In genomic region chr5:76472338-76473336, GRCh38 we compare ENCODE assay signal across 12 cellular contexts.
DNase-seq lines count a peak whose midpoint lies in the region; ATAC-seq, FAIRE-seq and TF ChIP-seq lines count a peak whose summit lies in the region.
"Had no signal": no experiment of that assay in that cellular context is flagged by ENCODE, and none has a peak within 500 bp of the region (broad histone marks: within the 10 kb centered on the region; RNA-seq: fewer than 3 reads in every experiment).

No MANE protein-coding gene starts in this region.

- no peaks in the 10 kb centered on the region for H3K27me3 Mint-ChIP-seq in CD4-positive, alpha-beta memory T cell
- no peaks in the 10 kb centered on the region for H3K27me3 Mint-ChIP-seq in activated naive CD8-positive, alpha-beta T cell treated with anti-CD3 and anti-CD28 coated beads, Interleukin-2, amount 50 U/mL, for 24 hours
- H3K27me3 Mint-ChIP-seq in natural killer cell (ENCODE audit: low read depth in 2 of 2): no peaks in the 10 kb centered on the region

- H3K27me3 ChIP-seq in CD4-positive, alpha-beta memory T cell (ENCODE audit: insufficient read depth, low read length): no peaks in the 10 kb centered on the region
- H3K27me3 ChIP-seq in psoas muscle (ENCODE audit: insufficient read depth in 3 of 3, low read length in 2 of 3): no peaks in the 10 kb centered on the region

- CTCF ChIA-PET in CD4-positive, alpha-beta memory T cell (lab: Charles Lee; ENCODE audit: partially characterized antibody): interaction anchor here (1.1 to 3.8 kb wide), 7 partner anchors 70 to 146 kb away, joined by 3 to 22 read pairs (median 5); partner anchors contain the start of gene IQGAP2

- peak; percentile 57 for ATAC-seq in activated naive CD8-positive, alpha-beta T cell treated with anti-CD3 and anti-CD28 coated beads, Interleukin-2, amount 50 U/mL, for 24 hours
- ATAC-seq in natural killer cell (no peak), mucosa of descending colon (no peak), psoas muscle (no peak)

- no peaks in the 10 kb centered on the region for H3K36me3 ChIP-seq in CD4-positive, alpha-beta memory T cell (ENCODE audit: insufficient read depth, low read length)
- H3K36me3 ChIP-seq in SK-N-MC (ENCODE audit: insufficient read depth, low read length): no peaks in the 10 kb centered on the region
- no peaks in the 10 kb centered on the region for H3K36me3 ChIP-seq in mucosa of descending colon (ENCODE audit: low read depth)
- H3K36me3 ChIP-seq in psoas muscle (ENCODE audit: insufficient read depth in 1 of 2, low read depth in 1 of 2): no peaks in the 10 kb centered on the region

- 80 to 85% (median 82%) methylated on average over 9 of the region's 9 CpGs for WGBS in psoas muscle, 3 donors

- DNase-seq in CD4-positive, alpha-beta memory T cell: peak in 4 of 5 donors; percentile 17 to 52 (median 34)
- no peak for DNase-seq in SK-N-MC (ENCODE audit: low read depth, low spot score)
- DNase-seq in activated naive CD8-positive, alpha-beta T cell treated with anti-CD3 and anti-CD28 coated beads, Interleukin-2, amount 50 U/mL, for 24 hours: peak; percentile 11
- no peak for DNase-seq in natural killer cell
- DNase-seq in SHP77 (lab: John Stamatoyannopoulos, UW): no peak
- no peak for DNase-seq in mucosa of descending colon
- no peak for DNase-seq in frontal cortex (ENCODE audit: low spot score in 2 of 2)
- no peak for DNase-seq in psoas muscle
- DNase-seq: kidney, NCI-H2227 treated with DMSO at 0.1 percent for 48 hours had no signal

- POLR2A ChIA-PET in CD4-positive, alpha-beta memory T cell (lab: Charles Lee; ENCODE audit: partially characterized antibody): interaction anchor here (1.0 to 8.6 kb wide), 8 partner anchors 9 to 141 kb away, joined by 3 to 87 read pairs (median 5); partner anchors contain the start of gene IQGAP2

- intact Hi-C loops in CD4-positive, alpha-beta memory T cell (cut with micrococcal nuclease): loop anchor here (1.0 to 5.0 kb wide), 3 partner anchors 68 to 145 kb away; no protein-coding TSS in a partner anchor
- intact Hi-C loops in natural killer cell (cut with micrococcal nuclease): loop anchor here (1.0 to 5.0 kb wide), 5 partner anchors 35 to 75 kb away; no protein-coding TSS in a partner anchor
- intact Hi-C loops in mucosa of descending colon (cut with DNase I, micrococcal nuclease): no loop called here
- intact Hi-C loops in psoas muscle (cut with DNase I): no loop called here

- H3K4me1 Mint-ChIP-seq in CD4-positive, alpha-beta memory T cell: peaks cover 66 to 96% (median 83%) of the 10 kb centered on the region in 4 donors
- H3K4me1 Mint-ChIP-seq in activated naive CD8-positive, alpha-beta T cell treated with anti-CD3 and anti-CD28 coated beads, Interleukin-2, amount 50 U/mL, for 24 hours: peaks cover 68% of the 10 kb centered on the region
- H3K4me1 Mint-ChIP-seq in natural killer cell: peaks cover 79 to 84% of the 10 kb centered on the region in 2 donors
- H3K4me1 Mint-ChIP-seq: neural crest cell had no signal

- H3K9me3 ChIP-seq in CD4-positive, alpha-beta memory T cell (ENCODE audit: control insufficient read depth in 1 of 2, low read length in 2 of 2): no peaks in the 10 kb centered on the region
- H3K9me3 ChIP-seq in SK-N-MC (ENCODE audit: low read depth, low read length) (no peaks in the 10 kb centered on the region), mucosa of descending colon (no peaks in the 10 kb centered on the region), psoas muscle (no peaks in the 10 kb centered on the region)

- peaks cover 93% of the 10 kb centered on the region for H3K4me1 ChIP-seq in CD4-positive, alpha-beta memory T cell (ENCODE audit: insufficient read depth, low read length)
- peaks cover 35% of the 10 kb centered on the region for H3K4me1 ChIP-seq in mucosa of descending colon (ENCODE audit: low read depth)
- no peaks in the 10 kb centered on the region for H3K4me1 ChIP-seq in psoas muscle

- peaks cover 0 to 3% (median 0%) of the 10 kb centered on the region in 8 donors for H3K9me3 Mint-ChIP-seq in CD4-positive, alpha-beta memory T cell
- H3K9me3 Mint-ChIP-seq in activated naive CD8-positive, alpha-beta T cell treated with anti-CD3 and anti-CD28 coated beads, Interleukin-2, amount 50 U/mL, for 24 hours: peaks cover 7% of the 10 kb centered on the region
- peaks cover 0 to 6% of the 10 kb centered on the region in 2 donors for H3K9me3 Mint-ChIP-seq in natural killer cell
- H3K9me3 Mint-ChIP-seq: neural crest cell had no signal

- H3K27ac ChIP-seq in CD4-positive, alpha-beta memory T cell (ENCODE audit: low read depth, low read length): peak overlapping the region; percentile 23
- peak overlapping the region; percentile 58; the same call in 1 of the 2 replicates for H3K27ac ChIP-seq in SK-N-MC
- H3K27ac ChIP-seq in psoas muscle: no peak overlapping the region
- H3K27ac ChIP-seq: HL-60 had no signal

- peaks cover 18 to 24% of the 10 kb centered on the region in 2 donors for H3K36me3 Mint-ChIP-seq in CD4-positive, alpha-beta memory T cell
- H3K36me3 Mint-ChIP-seq in activated naive CD8-positive, alpha-beta T cell treated with anti-CD3 and anti-CD28 coated beads, Interleukin-2, amount 50 U/mL, for 24 hours (ENCODE audit: low read depth): peaks cover 5% of the 10 kb centered on the region
- no peaks in the 10 kb centered on the region for H3K36me3 Mint-ChIP-seq in natural killer cell

- peak overlapping the region in 7 of 8 donors; percentile 26 to 76 (median 54) for H3K4me3 Mint-ChIP-seq in CD4-positive, alpha-beta memory T cell
- H3K4me3 Mint-ChIP-seq in activated naive CD8-positive, alpha-beta T cell treated with anti-CD3 and anti-CD28 coated beads, Interleukin-2, amount 50 U/mL, for 24 hours: no peak overlapping the region
- H3K4me3 Mint-ChIP-seq in natural killer cell: peak overlapping the region; percentile 90
- H3K4me3 Mint-ChIP-seq: neural crest cell had no signal

- H3K27ac Mint-ChIP-seq in CD4-positive, alpha-beta memory T cell: peak overlapping the region; percentile 90 to 99 (median 92)
- peak overlapping the region; percentile 81 for H3K27ac Mint-ChIP-seq in activated naive CD8-positive, alpha-beta T cell treated with anti-CD3 and anti-CD28 coated beads, Interleukin-2, amount 50 U/mL, for 24 hours
- H3K27ac Mint-ChIP-seq in natural killer cell: peak overlapping the region; percentile 96 to 99

- FAIRE-seq in frontal cortex (lab: Jason Lieb, UNC): no peak
- FAIRE-seq: kidney had no signal

- no peak overlapping the region for H3K4me3 ChIP-seq in CD4-positive, alpha-beta memory T cell (ENCODE audit: low read length in 2 of 2)
- H3K4me3 ChIP-seq in SK-N-MC (no peak overlapping the region), mucosa of descending colon (no peak overlapping the region), psoas muscle (no peak overlapping the region)

- H3K9ac ChIP-seq in SK-N-MC (ENCODE audit: insufficient read length): no peak overlapping the region

- no peak for TF ChIP-seq CTCF in natural killer cell (IDR thresholded peaks at IDR 0.05)
- no peak for TF ChIP-seq CTCF in mucosa of descending colon (IDR thresholded peaks at IDR 0.05)
- TF ChIP-seq CTCF in psoas muscle (IDR thresholded peaks at IDR 0.05): no peak

Comparison
In these comparisons a context has a peak if more than half of its experiments do, and no peak if none do; other contexts are left out.
1. DNase-seq: peak in CD4-positive, alpha-beta memory T cell (4 of 5) and activated naive CD8-positive, alpha-beta T cell treated with anti-CD3 and anti-CD28 coated beads, Interleukin-2, amount 50 U/mL, for 24 hours (single experiment); none in SK-N-MC (single experiment), natural killer cell (single experiment), SHP77 (0 of 2), mucosa of descending colon (0 of 3), frontal cortex (0 of 2) and psoas muscle (0 of 2).
2. intact Hi-C loops: an anchor here in CD4-positive, alpha-beta memory T cell (1.0 to 5.0 kb wide) and natural killer cell (1.0 to 5.0 kb wide); none called in mucosa of descending colon and psoas muscle.
3. Peak in every context shown above with its lines, with median percentiles within 50 percentile points of each other: H3K27ac Mint-ChIP-seq.